Comparison of ENCODE assay signal across 8 cellular contexts in the genomic region with DNA sequence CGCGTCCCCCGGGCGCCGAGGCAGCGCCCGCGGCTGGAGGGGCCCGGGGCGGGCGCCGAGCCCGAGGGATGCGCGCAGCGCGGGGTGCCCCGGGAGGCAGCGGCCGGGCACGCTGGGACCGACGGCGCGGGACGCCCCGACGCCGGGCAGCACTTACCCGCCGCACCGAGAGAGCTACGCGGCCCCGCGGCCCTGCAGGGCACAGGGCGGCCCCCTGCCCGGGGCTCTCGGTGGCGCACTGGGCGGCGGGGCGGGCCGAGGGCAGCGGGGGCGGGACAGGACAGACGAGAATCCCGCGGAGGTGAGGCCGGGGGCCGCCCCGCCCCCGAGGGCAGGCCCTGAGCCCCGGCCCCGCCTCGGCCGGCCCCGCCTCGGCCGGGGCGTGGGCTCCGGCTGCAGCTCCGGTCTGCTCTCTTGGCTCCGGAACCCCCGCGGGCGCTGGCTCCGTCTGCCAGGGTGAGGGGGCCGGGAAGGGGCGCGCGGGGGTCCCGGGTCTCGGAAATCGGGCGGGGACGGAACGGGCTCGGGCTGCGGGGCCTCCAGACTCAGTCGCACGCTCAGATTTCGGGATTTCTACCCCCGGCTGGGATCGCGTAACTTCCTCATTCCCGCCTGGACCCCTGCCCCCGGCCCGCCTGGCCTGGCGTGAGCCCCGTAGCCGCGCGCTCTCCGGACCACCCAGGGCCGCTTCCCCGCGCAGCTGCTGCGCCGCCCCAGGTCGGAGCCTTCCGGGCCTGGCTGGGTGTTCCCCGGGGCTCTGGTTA. TPM values are rescaled to one million over a fixed set of nuclear protein-coding genes. Genes with fewer than 3 reads are reported as not detected.
A peak's percentile ranks its signal among the peaks of the same experiment; 100 is the strongest.
DNase-seq lines count a peak whose midpoint lies in the region; ATAC-seq and TF ChIP-seq lines count a peak whose summit lies in the region.

A gene with protein sequence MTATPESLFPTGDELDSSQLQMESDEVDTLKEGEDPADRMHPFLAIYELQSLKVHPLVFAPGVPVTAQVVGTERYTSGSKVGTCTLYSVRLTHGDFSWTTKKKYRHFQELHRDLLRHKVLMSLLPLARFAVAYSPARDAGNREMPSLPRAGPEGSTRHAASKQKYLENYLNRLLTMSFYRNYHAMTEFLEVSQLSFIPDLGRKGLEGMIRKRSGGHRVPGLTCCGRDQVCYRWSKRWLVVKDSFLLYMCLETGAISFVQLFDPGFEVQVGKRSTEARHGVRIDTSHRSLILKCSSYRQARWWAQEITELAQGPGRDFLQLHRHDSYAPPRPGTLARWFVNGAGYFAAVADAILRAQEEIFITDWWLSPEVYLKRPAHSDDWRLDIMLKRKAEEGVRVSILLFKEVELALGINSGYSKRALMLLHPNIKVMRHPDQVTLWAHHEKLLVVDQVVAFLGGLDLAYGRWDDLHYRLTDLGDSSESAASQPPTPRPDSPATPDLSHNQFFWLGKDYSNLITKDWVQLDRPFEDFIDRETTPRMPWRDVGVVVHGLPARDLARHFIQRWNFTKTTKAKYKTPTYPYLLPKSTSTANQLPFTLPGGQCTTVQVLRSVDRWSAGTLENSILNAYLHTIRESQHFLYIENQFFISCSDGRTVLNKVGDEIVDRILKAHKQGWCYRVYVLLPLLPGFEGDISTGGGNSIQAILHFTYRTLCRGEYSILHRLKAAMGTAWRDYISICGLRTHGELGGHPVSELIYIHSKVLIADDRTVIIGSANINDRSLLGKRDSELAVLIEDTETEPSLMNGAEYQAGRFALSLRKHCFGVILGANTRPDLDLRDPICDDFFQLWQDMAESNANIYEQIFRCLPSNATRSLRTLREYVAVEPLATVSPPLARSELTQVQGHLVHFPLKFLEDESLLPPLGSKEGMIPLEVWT (plus strand): TSS at position 383 of the 764 bp plus-strand sequence. CDS start 621 bp downstream, outside the sequence.

- no peaks in the 10 kb centered on the region for H3K27me3 ChIP-seq in Peyer's patch

- H3K27ac ChIP-seq in Peyer's patch = peak within 1 kb of the TSS; percentile 60 to 86 (median 78)

- H3K36me3 ChIP-seq in Peyer's patch = no peaks in the 10 kb centered on the region

- peak in 2 of 6 experiments; percentile 17 to 24 for TF ChIP-seq CTCF in Peyer's patch (IDR thresholded peaks at IDR 0.05)

- no peaks in the 10 kb centered on the region for H3K9me3 Mint-ChIP-seq in activated T-helper 1 cell treated with anti-CD3 and anti-CD28 coated beads, Interleukin-12 subunit alpha, Interleukin-12 subunit beta, Interleukin-2, Interleukin-4 antibody, amounts not matched to agents 30 ng/mL and 10 ng/mL and 1 ng/mL, durations not matched to agents 14 hours and 24 hours and 36 hours
- H3K9me3 Mint-ChIP-seq in naive B cell = no peaks in the 10 kb centered on the region

- peak within 1 kb of the TSS; percentile 34 for H3K27ac Mint-ChIP-seq in activated T-helper 1 cell treated with anti-CD3 and anti-CD28 coated beads, Interleukin-12 subunit alpha, Interleukin-12 subunit beta, Interleukin-2, Interleukin-4 antibody, amounts not matched to agents 30 ng/mL and 10 ng/mL and 1 ng/mL, durations not matched to agents 14 hours and 24 hours and 36 hours
- H3K27ac Mint-ChIP-seq in naive B cell = peak within 1 kb of the TSS in 4 of 6 donors; percentile 34 to 69 (median 55)

- H3K36me3 Mint-ChIP-seq in activated T-helper 1 cell treated with anti-CD3 and anti-CD28 coated beads, Interleukin-12 subunit alpha, Interleukin-12 subunit beta, Interleukin-2, Interleukin-4 antibody, amounts not matched to agents 30 ng/mL and 10 ng/mL and 1 ng/mL, durations not matched to agents 14 hours and 24 hours and 36 hours (ENCODE audit: low read depth) = peaks cover 12% of the 10 kb centered on the region
- peaks cover 5 to 7% of the 10 kb centered on the region in 2 donors for H3K36me3 Mint-ChIP-seq in naive B cell

- peak within 1 kb of the TSS; percentile 82 for H3K4me3 Mint-ChIP-seq in activated T-helper 1 cell treated with anti-CD3 and anti-CD28 coated beads, Interleukin-12 subunit alpha, Interleukin-12 subunit beta, Interleukin-2, Interleukin-4 antibody, amounts not matched to agents 30 ng/mL and 10 ng/mL and 1 ng/mL, durations not matched to agents 14 hours and 24 hours and 36 hours
- H3K4me3 Mint-ChIP-seq in naive B cell = peak within 1 kb of the TSS; percentile 77 to 90 (median 86)

- peaks cover 2% of the 10 kb centered on the region for H3K27me3 Mint-ChIP-seq in activated T-helper 1 cell treated with anti-CD3 and anti-CD28 coated beads, Interleukin-12 subunit alpha, Interleukin-12 subunit beta, Interleukin-2, Interleukin-4 antibody, amounts not matched to agents 30 ng/mL and 10 ng/mL and 1 ng/mL, durations not matched to agents 14 hours and 24 hours and 36 hours (ENCODE audit: insufficient read depth)
- no peaks in the 10 kb centered on the region for H3K27me3 Mint-ChIP-seq in naive B cell

- ATAC-seq in GM19463 (IDR thresholded peaks at IDR 0.05; ENCODE audit: unreplicated experiment) (peak; percentile 92), naive B cell (ENCODE audit: low read depth in 2 of 2) (peak; percentile 97 to 98)

- peak; percentile 92 for DNase-seq in COLO829 (ENCODE audit: low spot score)
- DNase-seq in HT1080 (ENCODE audit: low read depth) = peak; percentile 32
- DNase-seq in Peyer's patch = peak; percentile 86 to 95 (median 93)
- DNase-seq in activated T-helper 1 cell treated with anti-CD3 and anti-CD28 coated beads, Interleukin-12 subunit alpha, Interleukin-12 subunit beta, Interleukin-2, Interleukin-4 antibody, amounts not matched to agents 30 ng/mL and 10 ng/mL and 1 ng/mL, durations not matched to agents 14 hours and 24 hours and 36 hours (ENCODE audit: low spot score) = peak; percentile 89
- peak; percentile 73 for DNase-seq in fibroblast of gingiva (ENCODE audit: low read depth)
- peak; percentile 87 for DNase-seq in naive B cell
- DNase-seq in stimulated activated CD8-positive, alpha-beta memory T cell treated with anti-CD3 and anti-CD28 coated beads, Interleukin-7, amount 100 ng/mL, for 48 hours (ENCODE audit: extremely low read depth in 1 of 2, low read depth in 1 of 2) = peak; percentile 78 to 80

- H3K4me1 Mint-ChIP-seq in activated T-helper 1 cell treated with anti-CD3 and anti-CD28 coated beads, Interleukin-12 subunit alpha, Interleukin-12 subunit beta, Interleukin-2, Interleukin-4 antibody, amounts not matched to agents 30 ng/mL and 10 ng/mL and 1 ng/mL, durations not matched to agents 14 hours and 24 hours and 36 hours (ENCODE audit: low read depth) = peaks cover 11% of the 10 kb centered on the region
- H3K4me1 Mint-ChIP-seq in naive B cell = peaks cover 19 to 23% (median 21%) of the 10 kb centered on the region in 3 donors

- peak; percentile 5 to 44 for TF ChIP-seq POLR2A in Peyer's patch (IDR thresholded peaks at IDR 0.05)

- H3K4me1 ChIP-seq in Peyer's patch = peaks cover 0 to 18% (median 4%) of the 10 kb centered on the region in 4 donors

- peak within 1 kb of the TSS; percentile 68 to 95 (median 82) for H3K4me3 ChIP-seq in Peyer's patch

- H3K9me3 ChIP-seq in Peyer's patch = no peaks in the 10 kb centered on the region

- intact Hi-C loops in activated T-helper 1 cell treated with anti-CD3 and anti-CD28 coated beads, Interleukin-12 subunit alpha, Interleukin-12 subunit beta, Interleukin-2, Interleukin-4 antibody, amounts not matched to agents 30 ng/mL and 10 ng/mL and 1 ng/mL, durations not matched to agents 14 hours and 24 hours and 36 hours (cut with micrococcal nuclease) = loop anchor here (1.0 to 5.0 kb wide), 6 partner anchors 11 to 250 kb away; partner anchors contain the start of genes ARRB2, MED11, MINK1 and MYBBP1A

RNA-seq across cellular contexts. Expression of the gene that starts here (rescaled TPM):
- total RNA-seq in HT1080 (2014; rRNA removed; shearing (Covaris generic)) = 12.8 and 13.1 TPM in 2 replicates
- polyA plus RNA-seq in HT1080 (2015; cell fraction: cytosol; rRNA removed) = 7.9 and 8.3 TPM in 2 replicates
- 30.4 and 44.3 TPM in 2 replicates for polyA plus RNA-seq in HT1080 (2015; cell fraction: nucleus; rRNA removed)
- 10 to 100 TPM; 14.4 to 33.8 (median 26.6) TPM for total RNA-seq in Peyer's patch
- total RNA-seq in activated T-helper 1 cell treated with anti-CD3 and anti-CD28 coated beads, Interleukin-12 subunit alpha, Interleukin-12 subunit beta, Interleukin-2, Interleukin-4 antibody, amounts not matched to agents 30 ng/mL and 10 ng/mL and 1 ng/mL, durations not matched to agents 14 hours and 24 hours and 36 hours = 16.7 and 22.2 TPM in 2 replicates
- 1 to 10 TPM in 5 of 6 donors, under 1 TPM in 1; 0.54 to 4.6 (median 3.7) TPM for polyA plus RNA-seq in naive B cell (ENCODE audit: low read depth in 6 of 6)

Comparison
In these comparisons a context has a peak if more than half of its experiments do, and no peak if none do; other contexts are left out.
1. Peak in every context shown above with its lines: DNase-seq, ATAC-seq, H3K4me3 ChIP-seq and H3K27ac ChIP-seq.
2. DNase-seq: peak in every context shown above with its lines; median percentile 93 in Peyer's patch; 92 in COLO829; 89 in activated T-helper 1 cell treated with anti-CD3 and anti-CD28 coated beads, Interleukin-12 subunit alpha, Interleukin-12 subunit beta, Interleukin-2, Interleukin-4 antibody, amounts not matched to agents 30 ng/mL and 10 ng/mL and 1 ng/mL, durations not matched to agents 14 hours and 24 hours and 36 hours; 87 in naive B cell; 79 in stimulated activated CD8-positive, alpha-beta memory T cell treated with anti-CD3 and anti-CD28 coated beads, Interleukin-7, amount 100 ng/mL, for 48 hours; 73 in fibroblast of gingiva; 32 in HT1080.